In genomic region chr14:77097689-77098469, GRCh38 we compare ENCODE assay signal across 1 cellular context.
A peak's percentile ranks its signal among the peaks of the same experiment; 100 is the strongest.
TF ChIP-seq lines count a peak whose summit lies in the region.

TSS of gene CIPC (plus strand) at chr14:77098258. CDS start at chr14:77105709, 7,451 bp downstream.

TF ChIP-seq in HepG2, 621 proteins besides CTCF, POLR2A, EP300 and RAD21 (continued from another document and continues in another):
- TF ChIP-seq PRDM15 (CRISPR knock-in tag; IDR thresholded peaks at IDR 0.05) (no peak), SIX1 (CRISPR knock-in tag; IDR thresholded peaks at IDR 0.05; ENCODE audit: borderline replicate concordance) (no peak), RXRA (CRISPR knock-in tag; IDR thresholded peaks at IDR 0.05) (0 out of 2 replicates have a peak, but pooled peaks have one; percentile 51), MIER2 (CRISPR knock-in tag; IDR thresholded peaks at IDR 0.05) (peak; percentile 28; the same call in 1 of the 2 replicates), ZNF687 (CRISPR knock-in tag; IDR thresholded peaks at IDR 0.05) (peak; percentile 94), ZSCAN31 (CRISPR knock-in tag; IDR thresholded peaks at IDR 0.05; ENCODE audit: low read depth) (peak; percentile 84), EZH2 (conservative IDR thresholded peaks at IDR 0.05; ENCODE audit: low read depth, low read length) (no peak), DPF2 (CRISPR knock-in tag; IDR thresholded peaks at IDR 0.05; ENCODE audit: borderline replicate concordance, low read depth) (no peak), RAD51 (IDR thresholded peaks at IDR 0.05; ENCODE audit: borderline replicate concordance) (peak; percentile 93), ZBTB10 (CRISPR knock-in tag; IDR thresholded peaks at IDR 0.05; ENCODE audit: borderline replicate concordance) (no peak), DZIP1 (CRISPR knock-in tag; IDR thresholded peaks at IDR 0.05) (peak; percentile 37; the same call in 1 of the 2 replicates), ZNF260 (CRISPR knock-in tag; IDR thresholded peaks at IDR 0.05; ENCODE audit: borderline replicate concordance, low read depth) (no peak), ZBTB3 (CRISPR knock-in tag; IDR thresholded peaks at IDR 0.05; ENCODE audit: borderline replicate concordance, low read depth) (peak; percentile 93), HIVEP1 (CRISPR knock-in tag; IDR thresholded peaks at IDR 0.05) (peak; percentile 67; the same call in 1 of the 2 replicates), ZBTB21 (CRISPR knock-in tag; IDR thresholded peaks at IDR 0.05) (no peak; the same call in 1 of the 2 replicates), ATF6 (CRISPR knock-in tag; conservative IDR thresholded peaks at IDR 0.05) (no peak), ZNF589 (CRISPR knock-in tag; conservative IDR thresholded peaks at IDR 0.05) (0 out of 2 replicates have a peak, but pooled peaks have one; percentile 47), ZNF652 (CRISPR knock-in tag; IDR thresholded peaks at IDR 0.05; ENCODE audit: borderline replicate concordance, low read depth) (no peak), ATF1 (CRISPR knock-in tag; IDR thresholded peaks at IDR 0.05) (no peak), ARID5B (CRISPR knock-in tag; IDR thresholded peaks at IDR 0.05) (peak; percentile 55), PATZ1 (CRISPR knock-in tag; IDR thresholded peaks at IDR 0.05) (peak; percentile 74), KLF16 (CRISPR knock-in tag; IDR thresholded peaks at IDR 0.05) (peak in 1 of 2 experiments; percentile 89; a peak in 2 of 4 replicates), NCOA1 (CRISPR knock-in tag; IDR thresholded peaks at IDR 0.05) (no peak), LCORL (IDR thresholded peaks at IDR 0.05) (no peak), LCORL (CRISPR knock-in tag; IDR thresholded peaks at IDR 0.05) (no peak), TP53 (CRISPR knock-in tag; conservative IDR thresholded peaks at IDR 0.05) (no peak), ZNF773 (CRISPR knock-in tag; IDR thresholded peaks at IDR 0.05; ENCODE audit: borderline replicate concordance) (peak; percentile 54; the same call in 1 of the 2 replicates), CCDC6 (CRISPR knock-in tag; IDR thresholded peaks at IDR 0.05) (peak; percentile 55; the same call in 1 of the 2 replicates), MIXL1 (CRISPR knock-in tag; IDR thresholded peaks at IDR 0.05) (no peak), USF2 (IDR thresholded peaks at IDR 0.05; ENCODE audit: low read depth, low read length) (peak; percentile 92), USF2 (CRISPR knock-in tag; IDR thresholded peaks at IDR 0.05; ENCODE audit: borderline replicate concordance) (peak; percentile 97; the same call in 1 of the 2 replicates)
